ENCODE assay signal across 14 cellular contexts in the genomic region with DNA sequence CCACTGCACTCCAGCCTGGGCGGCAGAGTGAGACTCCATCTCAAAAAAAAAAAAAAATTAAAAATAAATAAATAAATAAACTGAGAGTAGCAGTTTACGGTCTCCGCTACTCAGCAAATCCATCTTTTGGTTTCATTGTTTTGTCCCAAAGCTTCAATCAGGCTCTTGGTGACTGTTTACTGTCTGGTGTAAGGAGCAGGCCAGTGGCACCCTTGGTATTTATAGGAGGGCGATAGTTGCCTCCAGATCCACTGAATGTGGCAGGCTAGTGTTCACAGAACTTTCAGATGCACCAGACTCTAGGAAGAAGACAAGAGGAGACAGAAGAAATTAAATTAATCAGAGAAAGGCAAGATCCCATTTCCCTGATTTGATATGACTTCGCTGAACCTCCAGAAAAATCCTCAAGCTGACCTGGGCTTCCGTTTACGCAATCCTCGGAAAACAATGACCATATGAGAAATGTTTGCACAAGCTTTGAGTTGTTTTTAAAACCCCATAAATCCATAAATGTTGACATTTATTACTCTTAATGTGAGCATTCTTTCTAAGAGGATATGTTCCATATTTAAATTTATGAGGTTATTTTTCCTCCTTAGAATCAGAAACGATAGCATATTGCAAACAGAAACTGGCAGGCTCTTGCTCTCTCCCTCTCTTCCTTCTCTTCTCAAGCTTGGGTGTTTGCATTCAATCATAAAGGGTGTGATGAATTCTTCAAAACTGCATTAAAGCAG. TPM values are rescaled to one million over a fixed set of nuclear protein-coding genes. Genes with fewer than 3 reads are reported as not detected.
DNase-seq lines count a peak whose midpoint lies in the region; ATAC-seq and TF ChIP-seq lines count a peak whose summit lies in the region.
"Had no signal": no experiment of that assay in that cellular context is flagged by ENCODE, and none has a peak within 500 bp of the region (broad histone marks: within the 10 kb centered on the region; RNA-seq: fewer than 3 reads in every experiment).

No MANE protein-coding gene starts in this region.

- H2AFZ ChIP-seq in ACC112 (ENCODE audit: low read length, unreplicated experiment) = peak overlapping the region; percentile 10
- no peak overlapping the region for H2AFZ ChIP-seq in hepatocyte

- no peaks in the 10 kb centered on the region for H3K27me3 ChIP-seq in ACC112 (ENCODE audit: insufficient read depth, low read length)
- H3K27me3 ChIP-seq in hepatocyte = no peaks in the 10 kb centered on the region

- WGBS in hepatocyte (ENCODE audit: low lambda C conversion rate, missing lambda C conversion rate) = 38% methylated on average over 9 of the region's 9 CpGs

- no peaks in the 10 kb centered on the region for H4K20me1 ChIP-seq in hepatocyte (ENCODE audit: insufficient read depth, poor library complexity, severe bottlenecking)

- no peaks in the 10 kb centered on the region for H3K36me3 ChIP-seq in ACC112 (ENCODE audit: insufficient read depth, low read length)
- H3K36me3 ChIP-seq in hepatocyte (replicated peaks; ENCODE audit: insufficient read depth, low read depth) = no peaks in the 10 kb centered on the region
- H3K36me3 ChIP-seq: SJSA1 had no signal

- peak overlapping the region; percentile 57 for H3K4me2 ChIP-seq in hepatocyte

- H3K79me2 ChIP-seq in ACC112 (ENCODE audit: control insufficient read depth, insufficient read depth, low read length, unreplicated experiment) (no peaks in the 10 kb centered on the region), hepatocyte (no peaks in the 10 kb centered on the region)

- no peak for ATAC-seq in HG03457 (IDR thresholded peaks at IDR 0.05; ENCODE audit: unreplicated experiment)
- ATAC-seq: stimulated activated effector memory CD8-positive, alpha-beta T cell treated with anti-CD3 and anti-CD28 coated beads, Interleukin-12 subunit alpha, Interleukin-12 subunit beta, amount 100 ng/mL, for 72 hours had no signal

- peak overlapping the region; percentile 13; the same call in 1 of the 2 replicates for H3K4me3 ChIP-seq in ACC112 (ENCODE audit: low read depth, low read length)
- no peak overlapping the region for H3K4me3 ChIP-seq in HFF-Myc (replicated peaks; ENCODE audit: low read depth, low read length)
- no peak overlapping the region for H3K4me3 ChIP-seq in hepatocyte
- H3K4me3 ChIP-seq: SJSA1 had no signal

- H3K9me3 ChIP-seq in hepatocyte (ENCODE audit: low read depth) = no peaks in the 10 kb centered on the region
- H3K9me3 ChIP-seq: SJSA1 had no signal

- H3K9me2 ChIP-seq in hepatocyte (replicated peaks; ENCODE audit: insufficient read depth) = no peaks in the 10 kb centered on the region

- H3K4me1 ChIP-seq in ACC112 (ENCODE audit: control insufficient read depth, insufficient read depth, low read length, unreplicated experiment) (peaks cover 6% of the 10 kb centered on the region), hepatocyte (ENCODE audit: insufficient read depth) (no peaks in the 10 kb centered on the region)
- H3K4me1 ChIP-seq: SJSA1 had no signal

- DNase-seq in HFF-Myc (ENCODE audit: extremely low read depth, low read depth) (peak; percentile 51), SHP77 (lab: John Stamatoyannopoulos, UW) (peak; percentile 45 to 48), hepatocyte (ENCODE audit: low spot score) (no peak), NCI-H345 treated with DMSO at 0.1 percent for 48 hours (lab: John Stamatoyannopoulos, UW; ENCODE audit: unreplicated experiment) (no peak), NCI-H1694 (lab: John Stamatoyannopoulos, UW) (no peak)
- DNase-seq in stimulated activated CD8-positive, alpha-beta memory T cell treated with anti-CD3 and anti-CD28 coated beads, Interleukin-4, amount 100 ng/mL, for 48 hours = no peak
- DNase-seq: activated naive CD8-positive, alpha-beta T cell treated with anti-CD3 and anti-CD28 coated beads, Interleukin-2, amount 10 ng/mL, durations not matched to agents 7 days and 5 days; NCI-H1092; NCI-H510A treated with DMSO at 0.1 percent for 48 hours; stimulated activated CD4-positive, alpha-beta T cell treated with anti-CD3 and anti-CD28 coated beads, Interleukin-1b, Interleukin-23, amount 100 ng/mL, for 48 hours had no signal

- H3K27ac ChIP-seq in ACC112 (ENCODE audit: low read depth, low read length) (no peak overlapping the region), hepatocyte (peak overlapping the region; percentile 35)
- H3K27ac ChIP-seq: SJSA1 had no signal

- TF ChIP-seq CTCF in HFF-Myc (IDR thresholded peaks at IDR 0.05; ENCODE audit: low read depth, low read length, missing control alignments) = no peak
- TF ChIP-seq CTCF in hepatocyte (IDR thresholded peaks at IDR 0.05; ENCODE audit: poor library complexity) = no peak

RNA-seq across cellular contexts. Expression of a gene that starts 7.1 kb away (rescaled TPM):
- 1.9 and 4.9 TPM in 2 replicates for total RNA-seq in hepatocyte
- polyA plus RNA-seq in hepatocyte = 9.4 and 10.6 TPM in 2 replicates
- total RNA-seq: activated naive CD8-positive, alpha-beta T cell treated with anti-CD3 and anti-CD28 coated beads, Interleukin-2, amount 10 ng/mL, durations not matched to agents 7 days and 5 days; SJSA1 had no signal

RNA-seq across cellular contexts. Expression of a gene that starts 27.2 kb away (rescaled TPM):
- total RNA-seq in hepatocyte = 4.0 and 8.5 TPM in 2 replicates
- polyA plus RNA-seq in hepatocyte = 7.3 and 9.2 TPM in 2 replicates
- total RNA-seq: activated naive CD8-positive, alpha-beta T cell treated with anti-CD3 and anti-CD28 coated beads, Interleukin-2, amount 10 ng/mL, durations not matched to agents 7 days and 5 days; SJSA1 had no signal

RNA-seq across cellular contexts. Expression of a gene that starts 46.5 kb away (rescaled TPM):
- total RNA-seq in hepatocyte = 3.2 and 4.6 TPM in 2 replicates
- 16.3 and 18.3 TPM in 2 replicates for polyA plus RNA-seq in hepatocyte

RNA-seq across cellular contexts. Expression of a gene that starts 52.7 kb away (rescaled TPM):
- 3.9 TPM in 2 replicates for total RNA-seq in hepatocyte
- polyA plus RNA-seq in hepatocyte = 4.2 and 4.3 TPM in 2 replicates

Comparison
In these comparisons a context has a peak if more than half of its experiments do, and no peak if none do; other contexts are left out.
1. DNase-seq: peak in HFF-Myc (single experiment) and SHP77 (2 of 2); none in hepatocyte (single experiment), stimulated activated CD8-positive, alpha-beta memory T cell treated with anti-CD3 and anti-CD28 coated beads, Interleukin-4, amount 100 ng/mL, for 48 hours (single experiment), NCI-H345 treated with DMSO at 0.1 percent for 48 hours (single experiment) and NCI-H1694 (single experiment).